11 cellular contexts compared by ENCODE assay signal in the genomic region with DNA sequence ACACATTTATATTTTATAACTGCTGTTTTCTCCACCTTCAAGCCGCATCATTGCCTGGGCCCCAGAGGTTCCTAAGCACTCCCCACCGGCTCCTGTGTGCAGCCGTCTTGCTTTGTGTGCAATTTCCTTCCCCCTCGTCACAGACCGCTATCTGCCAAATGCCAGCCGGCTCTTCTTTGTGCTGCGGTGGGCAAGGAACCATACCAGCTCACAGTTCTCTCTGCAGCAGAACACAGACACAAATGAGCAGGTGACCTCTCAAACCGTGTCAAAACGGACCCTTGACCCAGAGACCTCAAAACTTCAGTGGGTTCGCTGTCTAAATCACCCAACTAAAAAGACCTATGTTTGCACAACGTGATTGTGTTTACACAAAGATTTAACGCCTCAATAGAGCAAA. TPM values are rescaled to one million over a fixed set of nuclear protein-coding genes. Genes with fewer than 3 reads are reported as not detected.
DNase-seq lines count a peak whose midpoint lies in the region; ATAC-seq and TF ChIP-seq lines count a peak whose summit lies in the region.
"Had no signal": no experiment of that assay in that cellular context is flagged by ENCODE, and none has a peak within 500 bp of the region (broad histone marks: within the 10 kb centered on the region; RNA-seq: fewer than 3 reads in every experiment).

No MANE protein-coding gene starts in this region.

- no peaks in the 10 kb centered on the region for H3K27me3 ChIP-seq in endodermal cell (ENCODE audit: control insufficient read depth, insufficient read depth, low read length, poor library complexity, severe bottlenecking)
- H3K27me3 ChIP-seq: cardiac muscle cell had no signal

- no peak for TF ChIP-seq CTCF in endodermal cell (conservative IDR thresholded peaks at IDR 0.05)

- no peaks in the 10 kb centered on the region for H3K27me3 Mint-ChIP-seq in endodermal cell (ENCODE audit: insufficient read depth)

- no peaks in the 10 kb centered on the region for H3K9me3 Mint-ChIP-seq in endodermal cell

- H3K36me3 ChIP-seq in endodermal cell (ENCODE audit: control insufficient read depth, insufficient read depth, low read length) = peaks cover 90% of the 10 kb centered on the region
- H3K36me3 ChIP-seq: cardiac muscle cell had no signal

- WGBS in endodermal cell (ENCODE audit: insufficient coverage in 1 of 2, insufficient read length in 1 of 2), 2 experiments = 73 to 88% methylated on average over 11 to 12 of the region's 12 CpGs

- H3K4me3 Mint-ChIP-seq in endodermal cell = no peak overlapping the region

- no peak overlapping the region for H3K4me3 ChIP-seq in endodermal cell (ENCODE audit: low read length)
- H3K4me3 ChIP-seq: cardiac muscle cell, lung had no signal

- H3K36me3 Mint-ChIP-seq in endodermal cell (ENCODE audit: low read depth) = peaks cover 34% of the 10 kb centered on the region

- peaks cover 25% of the 10 kb centered on the region for H3K4me1 Mint-ChIP-seq in endodermal cell

- H3K9me3 ChIP-seq in endodermal cell (ENCODE audit: control insufficient read depth, low read length) = no peaks in the 10 kb centered on the region

- H3K27ac ChIP-seq in endodermal cell (ENCODE audit: low read depth, low read length) = no peak overlapping the region
- H3K27ac ChIP-seq: cardiac muscle cell had no signal

- DNase-seq in DMS79 (lab: John Stamatoyannopoulos, UW) = peak; percentile 24
- DNase-seq in NCI-H1436 treated with DMSO at 0.1 percent for 48 hours (lab: John Stamatoyannopoulos, UW) = peak; percentile 14
- DNase-seq in astrocyte of the hippocampus (ENCODE audit: low read depth, low spot score) = peak; percentile 33
- DNase-seq in midbrain (lab: John Stamatoyannopoulos, UW) = peak; percentile 61
- no peak for DNase-seq in endodermal cell
- DNase-seq in dedifferentiated amniotic fluid mesenchymal stem cell (ENCODE audit: extremely low spot score) = no peak
- DNase-seq: foreskin fibroblast had no signal

- H3K9ac ChIP-seq in endodermal cell (ENCODE audit: extremely low read depth, low read length, poor library complexity, severe bottlenecking) = no peak overlapping the region

- peaks cover 5% of the 10 kb centered on the region for H3K4me1 ChIP-seq in endodermal cell (ENCODE audit: control insufficient read depth, insufficient read depth, low read length)

- ATAC-seq in GM21825 (IDR thresholded peaks at IDR 0.05; ENCODE audit: unreplicated experiment) = no peak
- ATAC-seq in HG03097 (IDR thresholded peaks at IDR 0.05; ENCODE audit: low FRiP score, unreplicated experiment) = no peak

- H3K27ac Mint-ChIP-seq in endodermal cell = no peak overlapping the region

RNA-seq across cellular contexts. Expression of a gene that starts 58.2 kb away (rescaled TPM):
- total RNA-seq in endodermal cell = 10 to 100 TPM; 27.4 to 27.8 TPM
- polyA plus RNA-seq in endodermal cell (2013, experiment 1 of 2) = 23.3 TPM
- 22.4 TPM for polyA plus RNA-seq in endodermal cell (2013, experiment 2 of 2)

Comparison
In these comparisons a context has a peak if more than half of its experiments do, and no peak if none do; other contexts are left out.
1. DNase-seq: peak in DMS79 (single experiment), NCI-H1436 treated with DMSO at 0.1 percent for 48 hours (single experiment), astrocyte of the hippocampus (single experiment) and midbrain (single experiment); none in endodermal cell (single experiment) and dedifferentiated amniotic fluid mesenchymal stem cell (single experiment).